13 cellular contexts compared by ENCODE assay signal in genomic region chr15:85772668-85773067, GRCh38. TPM values are rescaled to one million over a fixed set of nuclear protein-coding genes. Genes with fewer than 3 reads are reported as not detected.
DNase-seq lines count a peak whose midpoint lies in the region; ATAC-seq, FAIRE-seq and TF ChIP-seq lines count a peak whose summit lies in the region.
"Had no signal": no experiment of that assay in that cellular context is flagged by ENCODE, and none has a peak within 500 bp of the region (broad histone marks: within the 10 kb centered on the region; RNA-seq: fewer than 3 reads in every experiment).

No MANE protein-coding gene starts in this region.

- H3K23me2 ChIP-seq in H9 (ENCODE audit: insufficient read length, low read depth, low read length, poor library complexity, severe bottlenecking) = no peaks in the 10 kb centered on the region

- no peak overlapping the region for H2BK5ac ChIP-seq in H9 (ENCODE audit: insufficient read length, low read length)

- H3K9me3 ChIP-seq in H9 (ENCODE audit: control insufficient read depth, low read depth, low read length) (no peaks in the 10 kb centered on the region), heart left ventricle (no peaks in the 10 kb centered on the region), pancreas (no peaks in the 10 kb centered on the region), PC-3 (ENCODE audit: low read length) (no peaks in the 10 kb centered on the region)

- H3K4me3 Mint-ChIP-seq in H9 = no peak overlapping the region
- no peak overlapping the region for H3K4me3 Mint-ChIP-seq in activated T-helper 17 cell treated with anti-CD3 and anti-CD28 coated beads, Interleukin-2, amount 50 U/mL, for 72 hours
- H3K4me3 Mint-ChIP-seq: B cell had no signal

- no peak overlapping the region for H3K23ac ChIP-seq in H9 (ENCODE audit: insufficient read length, low read depth, low read length)

- H3K9ac ChIP-seq in H9 (ENCODE audit: extremely low read depth, insufficient read length, low read length) (no peak overlapping the region), PC-3 (ENCODE audit: low read length) (no peak overlapping the region)

- no peaks in the 10 kb centered on the region for H3K9me2 ChIP-seq in PC-3 (replicated peaks; ENCODE audit: low read length)

- peak overlapping the region; percentile 46 to 85 (median 80); a peak in 3 of 7 replicates for H3K27ac Mint-ChIP-seq in H9
- H3K27ac Mint-ChIP-seq in activated T-helper 17 cell treated with anti-CD3 and anti-CD28 coated beads, Interleukin-2, amount 50 U/mL, for 72 hours = peak overlapping the region; percentile 52
- H3K27ac Mint-ChIP-seq: B cell had no signal

- H3K79me2 ChIP-seq in H9 (ENCODE audit: insufficient read depth, low read length) = peaks cover 23% of the 10 kb centered on the region
- peaks cover 45% of the 10 kb centered on the region for H3K79me2 ChIP-seq in PC-3 (ENCODE audit: low read length)

- H2AFZ ChIP-seq in H9 (ENCODE audit: low read length) (no peak overlapping the region), PC-3 (ENCODE audit: low read length) (no peak overlapping the region)

- H3K27me3 Mint-ChIP-seq in H9 (ENCODE audit: low read depth) = no peaks in the 10 kb centered on the region
- H3K27me3 Mint-ChIP-seq in activated T-helper 17 cell treated with anti-CD3 and anti-CD28 coated beads, Interleukin-2, amount 50 U/mL, for 72 hours = no peaks in the 10 kb centered on the region
- H3K27me3 Mint-ChIP-seq: B cell had no signal

- TF ChIP-seq CTCF in H9 (conservative IDR thresholded peaks at IDR 0.05) (no peak), heart left ventricle (IDR thresholded peaks at IDR 0.05) (no peak), pancreas (IDR thresholded peaks at IDR 0.05) (no peak), PC-3 (conservative IDR thresholded peaks at IDR 0.05; ENCODE audit: low read depth, low read length) (no peak)

- H4K8ac ChIP-seq in H9 (replicated peaks; ENCODE audit: insufficient read length, low read depth, low read length) = no peak overlapping the region

- POLR2A ChIA-PET in PC-3 (lab: Charles Lee; ENCODE audit: unreplicated experiment) = no interaction called here

- H3K4me2 ChIP-seq in H9 (ENCODE audit: insufficient read depth, insufficient read length, low read length) (no peak overlapping the region), PC-3 (ENCODE audit: low read length) (no peak overlapping the region)

- H4K5ac ChIP-seq in H9 (ENCODE audit: insufficient read length, low read depth, low read length) = no peak overlapping the region

- no peak overlapping the region for H2BK12ac ChIP-seq in H9 (ENCODE audit: insufficient read length, low read depth, low read length)

- H2AK5ac ChIP-seq in H9 (ENCODE audit: insufficient read length, low read length) = no peak overlapping the region

- no peak overlapping the region for H2BK120ac ChIP-seq in H9 (ENCODE audit: low read depth, low read length, poor library complexity, severe bottlenecking)

- H3K36me3 ChIP-seq in heart left ventricle (no peaks in the 10 kb centered on the region), pancreas (no peaks in the 10 kb centered on the region), PC-3 (ENCODE audit: low read depth, low read length) (no peaks in the 10 kb centered on the region)

- H4K20me1 ChIP-seq in H9 (ENCODE audit: control insufficient read depth, insufficient read depth, insufficient read length) = no peaks in the 10 kb centered on the region
- no peaks in the 10 kb centered on the region for H4K20me1 ChIP-seq in PC-3 (ENCODE audit: low read length)

- no peak for TF ChIP-seq POLR2A in heart left ventricle (IDR thresholded peaks at IDR 0.05)

- no peaks in the 10 kb centered on the region for H3K27me3 ChIP-seq in H9 (ENCODE audit: insufficient read depth, low read length)
- H3K27me3 ChIP-seq in heart left ventricle = no peaks in the 10 kb centered on the region
- no peaks in the 10 kb centered on the region for H3K27me3 ChIP-seq in pancreas
- no peaks in the 10 kb centered on the region for H3K27me3 ChIP-seq in PC-3 (ENCODE audit: low read length)

- no peak overlapping the region for H3K4ac ChIP-seq in H9 (ENCODE audit: low read depth, low read length)

- ATAC-seq in activated T-helper 17 cell treated with anti-CD3 and anti-CD28 coated beads, Interleukin-2, amount 50 U/mL, for 72 hours (replicated peaks) = no peak
- ATAC-seq in heart left ventricle = peak; percentile 64 to 91 (median 78)
- peak in 3 of 4 donors; percentile 13 to 64 (median 50) for ATAC-seq in pancreas
- no peak for ATAC-seq in PC-3

- intact Hi-C loops in heart left ventricle (cut with DNase I) = no loop called here
- intact Hi-C loops in pancreas (cut with DNase I) = no loop called here
- intact Hi-C loops in PC-3 (cut with micrococcal nuclease) = no loop called here

- CTCF ChIA-PET in PC-3 (lab: Charles Lee) = no interaction called here

- H2BK15ac ChIP-seq in H9 (ENCODE audit: low read depth, low read length) = no peak overlapping the region

- H3K4me1 Mint-ChIP-seq in H9 = peaks cover 15 to 20% of the 10 kb centered on the region in 2 experiments
- H3K4me1 Mint-ChIP-seq in activated T-helper 17 cell treated with anti-CD3 and anti-CD28 coated beads, Interleukin-2, amount 50 U/mL, for 72 hours = peaks cover 6% of the 10 kb centered on the region
- H3K4me1 Mint-ChIP-seq: B cell had no signal

- no peak overlapping the region; the same call in 1 of the 2 replicates for H3K14ac ChIP-seq in H9 (ENCODE audit: insufficient read depth, low read length)

- no TSS peak for BruUV-seq in PC-3 (replicated peaks; lab: Mats Ljungman, UMichigan)

- H3K56ac ChIP-seq in H9 (ENCODE audit: insufficient read length, low read depth, low read length) = no peak overlapping the region

- no CpG with 5 or more reads among the region's 9 CpGs for WGBS in H9 (ENCODE audit: extremely low coverage, insufficient read length, low lambda C conversion rate)
- 61 to 76% (median 65%) methylated on average over 7 to 9 of the region's 9 CpGs for WGBS in heart left ventricle, 4 donors
- WGBS in pancreas, 2 donors = 83 to 84% methylated on average over 9 of the region's 9 CpGs

- H3K27ac ChIP-seq in H9 (ENCODE audit: insufficient read length, low read depth, low read length) = no peak overlapping the region
- peak overlapping the region in 8 of 12 donors; percentile 6 to 73 (median 48) for H3K27ac ChIP-seq in heart left ventricle
- peak overlapping the region in 2 of 4 donors; percentile 16 to 26 for H3K27ac ChIP-seq in pancreas
- H3K27ac ChIP-seq in PC-3 (ENCODE audit: low read length) = no peak overlapping the region

- no peaks in the 10 kb centered on the region; the same call in 1 of the 2 replicates for H3K4me1 ChIP-seq in H9 (ENCODE audit: insufficient read depth, low read length)
- peaks cover 0 to 43% (median 28%) of the 10 kb centered on the region in 12 donors for H3K4me1 ChIP-seq in heart left ventricle
- H3K4me1 ChIP-seq in pancreas = no peaks in the 10 kb centered on the region
- no peaks in the 10 kb centered on the region for H3K4me1 ChIP-seq in PC-3 (ENCODE audit: insufficient read depth, low read length)

- DNase-seq in H9 (no peak), heart left ventricle (peak in 3 of 5 donors; percentile 66 to 75 (median 72)), pancreas (no peak), RKO (ENCODE audit: low spot score) (no peak), cerebellar cortex (ENCODE audit: low spot score) (no peak), PC-3 (no peak)
- DNase-seq in activated CD8-positive, alpha-beta memory T cell treated with anti-CD3 and anti-CD28 coated beads, Interleukin-2, amount 50 U/mL, for 48 hours = no peak
- DNase-seq: foreskin melanocyte, Karpas-422 had no signal

- no peak overlapping the region for H4K91ac ChIP-seq in H9 (ENCODE audit: insufficient read length, low read depth, low read length)

- no peak overlapping the region for H3K18ac ChIP-seq in H9 (ENCODE audit: insufficient read length, low read depth, low read length)

- H3K79me1 ChIP-seq in H9 (ENCODE audit: insufficient read depth, low read depth, low read length, poor library complexity, severe bottlenecking) = peaks cover 19% of the 10 kb centered on the region

- no peaks in the 10 kb centered on the region for H3F3A ChIP-seq in PC-3 (ENCODE audit: low read length, unreplicated experiment)

- H3K9me3 Mint-ChIP-seq in H9 = no peaks in the 10 kb centered on the region
- H3K9me3 Mint-ChIP-seq in activated T-helper 17 cell treated with anti-CD3 and anti-CD28 coated beads, Interleukin-2, amount 50 U/mL, for 72 hours = no peaks in the 10 kb centered on the region

- H3K4me3 ChIP-seq in heart left ventricle (no peak overlapping the region), pancreas (no peak overlapping the region), PC-3 (ENCODE audit: low read length) (no peak overlapping the region)

- H3K36me3 Mint-ChIP-seq in H9 (ENCODE audit: insufficient read depth in 1 of 3, low read depth in 3 of 3) = peaks cover 23 to 28% (median 25%) of the 10 kb centered on the region in 3 experiments; a peak in 6 of 7 replicates
- no peaks in the 10 kb centered on the region for H3K36me3 Mint-ChIP-seq in activated T-helper 17 cell treated with anti-CD3 and anti-CD28 coated beads, Interleukin-2, amount 50 U/mL, for 72 hours (ENCODE audit: low read depth)

- no peak for FAIRE-seq in pancreas (lab: Jason Lieb, UNC)
- FAIRE-seq: GM12892, islet of Langerhans had no signal

- no peak overlapping the region for H2BK20ac ChIP-seq in H9 (ENCODE audit: low read depth, low read length, poor library complexity, severe bottlenecking)

- no peak overlapping the region for H3T11ph ChIP-seq in H9 (ENCODE audit: low read length)

RNA-seq across cellular contexts. Expression of gene KLHL25, which starts 22.1 kb away (rescaled TPM):
- total RNA-seq in H9 (2021) (18.2 and 18.4 TPM in 2 replicates), heart left ventricle (1 to 10 TPM; 2.2 to 8.8 (median 4.3) TPM), pancreas (1 to 10 TPM in 5 of 6 donors, under 1 TPM in 1; 0.93 to 2.6 (median 1.3) TPM), PC-3 (2014; rRNA removed) (7.2 and 12.5 TPM in 2 replicates)
- 1 to 10 TPM; 3.4 to 4.6 TPM for total RNA-seq in activated T-helper 17 cell treated with anti-CD3 and anti-CD28 coated beads, Interleukin-2, amount 50 U/mL, for 72 hours
- polyA plus RNA-seq in heart left ventricle (10 to 100 TPM in 1 of 2 donors, 1 to 10 TPM in 1; 3.3 to 12.9 TPM), pancreas (1 to 10 TPM; 2.6 to 3.3 TPM)

Comparison
In these comparisons a context has a peak if more than half of its experiments do, and no peak if none do; other contexts are left out.
1. DNase-seq: peak in heart left ventricle (3 of 5); none in H9 (single experiment), pancreas (0 of 6), RKO (single experiment), cerebellar cortex (single experiment), activated CD8-positive, alpha-beta memory T cell treated with anti-CD3 and anti-CD28 coated beads, Interleukin-2, amount 50 U/mL, for 48 hours (single experiment) and PC-3 (single experiment).
2. H3K27ac ChIP-seq: peak in heart left ventricle (8 of 12); none in H9 (single experiment) and PC-3 (single experiment).
3. ATAC-seq: peak in heart left ventricle (4 of 4) and pancreas (3 of 4); none in activated T-helper 17 cell treated with anti-CD3 and anti-CD28 coated beads, Interleukin-2, amount 50 U/mL, for 72 hours (single experiment) and PC-3 (single experiment).